8 cellular contexts compared by ENCODE assay signal in the genomic region with DNA sequence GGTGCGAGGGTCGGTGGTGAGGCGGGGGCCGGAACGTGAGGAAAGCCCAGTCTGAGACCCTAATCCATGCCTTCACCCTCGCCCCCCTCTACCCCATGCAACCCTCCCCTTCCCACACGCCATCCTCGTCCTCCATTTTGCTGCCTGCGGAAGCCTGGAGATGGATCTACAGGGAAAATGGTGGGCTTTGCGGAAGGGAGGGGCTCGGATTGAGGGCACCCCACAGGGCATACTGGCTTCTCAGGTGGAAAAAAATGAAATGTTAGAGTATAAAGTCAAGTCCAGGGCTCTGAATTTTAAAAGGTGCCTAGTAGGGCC. TPM values are rescaled to one million over a fixed set of nuclear protein-coding genes. Genes with fewer than 3 reads are reported as not detected.
A peak's percentile ranks its signal among the peaks of the same experiment; 100 is the strongest.
DNase-seq lines count a peak whose midpoint lies in the region; ATAC-seq, FAIRE-seq and TF ChIP-seq lines count a peak whose summit lies in the region.

No MANE protein-coding gene starts in this region.

- H3K9ac ChIP-seq in HUES6 (ENCODE audit: low read length): peak overlapping the region; percentile 90
- H3K9ac ChIP-seq in GM12878 (ENCODE audit: control insufficient read depth, insufficient read depth, low read length): peak overlapping the region; percentile 20; the same call in 1 of the 2 replicates

- H4K20me1 ChIP-seq in GM12878 (ENCODE audit: control insufficient read depth, insufficient read depth): no peaks in the 10 kb centered on the region

- intact Hi-C loops in GM12878 (cut with micrococcal nuclease; ENCODE audit: unreplicated experiment): no loop called here
- intact Hi-C loops in left lung (cut with DNase I): no loop called here

- peaks cover 12% of the 10 kb centered on the region for H3K36me3 ChIP-seq in HUES6 (ENCODE audit: control insufficient read depth, insufficient read depth, low read length)
- no peaks in the 10 kb centered on the region for H3K36me3 ChIP-seq in GM12878 (ENCODE audit: control insufficient read depth in 2 of 2, insufficient read depth in 2 of 2, low read length in 1 of 2)
- no peaks in the 10 kb centered on the region for H3K36me3 ChIP-seq in left lung

- TF ChIP-seq RAD21 in GM12878 (IDR thresholded peaks at IDR 0.05; ENCODE audit: insufficient read depth, low read depth, low read length): no peak

- WGBS in GM12878 (ENCODE audit: insufficient coverage, insufficient replicate concordance, low lambda C conversion rate, missing lambda C conversion rate): 52% methylated on average over 11 of the region's 11 CpGs

- no peak for FAIRE-seq in GM12878 (lab: Jason Lieb, UNC)

- SMC1A ChIA-PET in GM12878 (lab: Charles Lee; ENCODE audit: uncharacterized antibody, unreplicated experiment): no interaction called here

- CTCF ChIA-PET in GM12878 (lab: Yijun Ruan, JAX): no interaction called here

- H3K4me1 ChIP-seq in HUES6 (ENCODE audit: control insufficient read depth, insufficient read depth, low read length) (peaks cover 24% of the 10 kb centered on the region), GM12878 (ENCODE audit: control insufficient read depth, insufficient read depth, low read length) (no peaks in the 10 kb centered on the region), left lung (no peaks in the 10 kb centered on the region)

- peak overlapping the region; percentile 96 for H3K27ac ChIP-seq in HUES6 (ENCODE audit: low read depth, low read length)
- no peak overlapping the region for H3K27ac ChIP-seq in GM12878 (ENCODE audit: control insufficient read depth, insufficient read depth)
- H3K27ac ChIP-seq in left lung: peak overlapping the region; percentile 53 to 83
- H3K27ac ChIP-seq in temporal lobe (ENCODE audit: low read depth, low read length): peak overlapping the region; percentile 36

- no peak for TF ChIP-seq CTCF in GM12878 (IDR thresholded peaks at IDR 0.05 in 2 of 3, conservative IDR thresholded peaks at IDR 0.05 in 1 of 3; ENCODE audit: control insufficient read depth in 2 of 3, extremely low read depth in 1 of 3, insufficient read depth in 1 of 3, low read depth in 3 of 3, low read length in 3 of 3)
- no peak for TF ChIP-seq CTCF in left lung (IDR thresholded peaks at IDR 0.05)

- H3K27me3 ChIP-seq in HUES6 (ENCODE audit: control insufficient read depth, insufficient read depth, low read length): peaks cover 7% of the 10 kb centered on the region; the same call in 1 of the 2 replicates
- H3K27me3 ChIP-seq in GM12878 (replicated peaks in 1 of 2; ENCODE audit: control insufficient read depth in 2 of 2, insufficient read depth in 2 of 2, low read length in 1 of 2): no peaks in the 10 kb centered on the region; a peak in 1 of 4 replicates
- no peaks in the 10 kb centered on the region for H3K27me3 ChIP-seq in left lung

- no peak for ATAC-seq in GM12878
- ATAC-seq in left lung: peak; percentile 12
- no peak for ATAC-seq in GM19035 (IDR thresholded peaks at IDR 0.05; ENCODE audit: unreplicated experiment)
- no peak for ATAC-seq in HG02870 (IDR thresholded peaks at IDR 0.05; ENCODE audit: unreplicated experiment)

- in situ Hi-C loops in GM12878 (cut with MboI): loop anchor here (5.0 kb wide), 1 partner anchor 257 kb away; no protein-coding TSS in a partner anchor

- RAD21 ChIA-PET in GM12878 (lab: Charles Lee; ENCODE audit: unreplicated experiment): no interaction called here

- H3K4me3 ChIP-seq in HUES6 (ENCODE audit: low read depth, low read length): peak overlapping the region; percentile 83
- no peak overlapping the region for H3K4me3 ChIP-seq in GM12878
- H3K4me3 ChIP-seq in left lung: peak overlapping the region; percentile 58

- no peak for TF ChIP-seq EP300 in GM12878 (IDR thresholded peaks at IDR 0.05; ENCODE audit: borderline replicate concordance in 1 of 2, control insufficient read depth in 1 of 2, low read depth in 2 of 2, low read length in 2 of 2)

- BruUV-seq in GM12878 (replicated peaks; lab: Mats Ljungman, UMichigan): no TSS peak

- H3K9me3 ChIP-seq in HUES6 (ENCODE audit: control insufficient read depth, insufficient read depth, low read depth, low read length) (no peaks in the 10 kb centered on the region), GM12878 (replicated peaks; ENCODE audit: control insufficient read depth, insufficient read depth, low read length) (no peaks in the 10 kb centered on the region), left lung (no peaks in the 10 kb centered on the region)

- DNase-seq in DMS114 treated with DMSO at 0.1 percent for 48 hours (lab: John Stamatoyannopoulos, UW; ENCODE audit: unreplicated experiment) (peak; percentile 58), GM12878 (ENCODE audit: low read depth, low spot score) (no peak), left lung (no peak), activated gamma-delta T cell treated with Interleukin-2 at 50 U/mL for 16 hours (no peak)

- peak overlapping the region; percentile 25; the same call in 1 of the 2 replicates for H3K4me2 ChIP-seq in GM12878 (ENCODE audit: control insufficient read depth, insufficient read depth)

- no peaks in the 10 kb centered on the region for H3K79me2 ChIP-seq in GM12878 (ENCODE audit: control insufficient read depth, insufficient read depth, low read length)

- 0 out of 2 replicates have a peak overlapping the region, but pooled peaks have one; percentile 7 for H2AFZ ChIP-seq in GM12878 (ENCODE audit: control insufficient read depth, low read depth, low read length)

- TF ChIP-seq POLR2A in GM12878 (IDR thresholded peaks at IDR 0.05; ENCODE audit: low read depth, low read length): no peak

- POLR2A ChIA-PET in GM12878 (lab: Charles Lee): no interaction called here

TF ChIP-seq in GM12878, 131 proteins besides CTCF, POLR2A, EP300 and RAD21:
- TF ChIP-seq DPF2 (IDR thresholded peaks at IDR 0.05) (no peak), YY1 (IDR thresholded peaks at IDR 0.05; ENCODE audit: low read depth, low read length) (peak; percentile 93)

RNA-seq across cellular contexts. Expression of a gene that starts 0.8 kb away (rescaled TPM):
- 0.69 and 1.1 TPM in 2 replicates for total RNA-seq in GM12878 (2013; cell fraction: nucleolus; rRNA removed)
- total RNA-seq in GM12878 (2014; rRNA removed): 2.5 and 2.8 TPM in 2 replicates
- 2.3 and 2.4 TPM in 2 replicates for total RNA-seq in GM12878 (2014; rRNA removed; fragmentation: Illumina TruSeq; extraction: Trizol)
- total RNA-seq in GM12878 (2021): 1.7 and 2.0 TPM in 2 replicates
- polyA plus RNA-seq in GM12878 (2011; ENCODE audit: low read depth): 13.3 TPM
- 0.79 and 1.4 TPM in 2 replicates for polyA plus RNA-seq in GM12878 (2011; rRNA removed)
- 0.20 and 0.37 TPM in 2 replicates for polyA plus RNA-seq in GM12878 (2011; cell fraction: cytosol; rRNA removed)
- 0.37 and 0.39 TPM in 2 replicates for polyA plus RNA-seq in GM12878 (2011; cell fraction: nucleus; rRNA removed)
- polyA plus RNA-seq in GM12878 (2012): 16.8 and 20.6 TPM in 2 replicates
- 3.2 and 4.4 TPM in 2 replicates for polyA plus RNA-seq in GM12878 (2014; fragmentation: Illumina TruSeq; extraction: Trizol)
- 1 to 10 TPM in 1 of 2 experiments, under 1 TPM in 1; 0.76 to 1.9 TPM for polyA plus RNA-seq in GM12878 (2014; fragmentation: Nextera tagmentation; extraction: Ambion mirVana)
- 2.5 and 2.9 TPM in 2 replicates for polyA plus RNA-seq in GM12878 (2014; rRNA removed)
- 1 to 10 TPM; 1.9 to 3.3 TPM for polyA plus RNA-seq in GM12878 (2016; fragmentation: Nextera tagmentation; extraction: Ambion mirVana)
- polyA minus RNA-seq in GM12878 (2011; rRNA and poly(A)+ RNA removed): 0.29 and 0.52 TPM in 2 replicates
- not detected in 2 replicates for polyA minus RNA-seq in GM12878 (2011; cell fraction: cytosol; rRNA and poly(A)+ RNA removed)
- 0.24 TPM in 1 of 2 replicates, not detected in the other for polyA minus RNA-seq in GM12878 (2011; cell fraction: nucleus; rRNA and poly(A)+ RNA removed)
- 10 to 100 TPM; 28.8 to 33.5 TPM for total RNA-seq in left lung
- 77.2 TPM for total RNA-seq in temporal lobe

RNA-seq across cellular contexts. Expression of a gene that starts 39.2 kb away (rescaled TPM):
- total RNA-seq in GM12878 (2013; cell fraction: nucleolus; rRNA removed): 6.1 and 8.9 TPM in 2 replicates
- total RNA-seq in GM12878 (2014; rRNA removed) (33.7 and 52.5 TPM in 2 replicates), GM12878 (2014; rRNA removed; fragmentation: Illumina TruSeq; extraction: Trizol) (63.0 and 65.6 TPM in 2 replicates), GM12878 (2021) (27.6 and 28.4 TPM in 2 replicates), left lung (10 to 100 TPM; 51.7 to 51.8 TPM), temporal lobe (68.1 TPM)
- 33.0 TPM for polyA plus RNA-seq in GM12878 (2011; ENCODE audit: low read depth)
- polyA plus RNA-seq in GM12878 (2011; rRNA removed) (55.8 and 83.2 TPM in 2 replicates), GM12878 (2014; fragmentation: Illumina TruSeq; extraction: Trizol) (69.2 and 95.7 TPM in 2 replicates), GM12878 (2014; fragmentation: Nextera tagmentation; extraction: Ambion mirVana) (100 to 1,000 TPM in 1 of 2 experiments, 10 to 100 TPM in 1; 86.8 to 123 TPM), GM12878 (2014; rRNA removed) (32.9 and 45.9 TPM in 2 replicates), GM12878 (2016; fragmentation: Nextera tagmentation; extraction: Ambion mirVana) (10 to 100 TPM; 57.7 to 59.6 TPM)
- 14.2 and 14.3 TPM in 2 replicates for polyA plus RNA-seq in GM12878 (2011; cell fraction: cytosol; rRNA removed)
- polyA plus RNA-seq in GM12878 (2011; cell fraction: nucleus; rRNA removed): 12.6 TPM in 2 replicates
- polyA plus RNA-seq in GM12878 (2012): 38.3 and 47.1 TPM in 2 replicates
- 8.2 and 10.2 TPM in 2 replicates for polyA minus RNA-seq in GM12878 (2011; rRNA and poly(A)+ RNA removed)
- polyA minus RNA-seq in GM12878 (2011; cell fraction: cytosol; rRNA and poly(A)+ RNA removed): 6.3 and 6.7 TPM in 2 replicates
- 3.6 TPM in 2 replicates for polyA minus RNA-seq in GM12878 (2011; cell fraction: nucleus; rRNA and poly(A)+ RNA removed)

Comparison
In these comparisons a context has a peak if more than half of its experiments do, and no peak if none do; other contexts are left out.
1. RNA of a gene that starts 0.8 kb away (total RNA-seq): 77.2 TPM in temporal lobe (single experiment) and 28.8 to 33.5 TPM in left lung; 0.69 to 2.8 TPM in GM12878; every median in the first group is over 4 times any median in the second.